In genomic region chr20:37331060-37331857, GRCh38 we compare ENCODE assay signal across 1 cellular context.
TF ChIP-seq lines count a peak whose summit lies in the region.

No MANE protein-coding gene starts in this region.

TF ChIP-seq in HepG2, 621 proteins besides CTCF, POLR2A, EP300 and RAD21 (continued from another document and continues in another):
- no peak for TF ChIP-seq TFAP4 (IDR thresholded peaks at IDR 0.05; ENCODE audit: borderline replicate concordance, low read depth)
- no peak for TF ChIP-seq ZNF441 (CRISPR knock-in tag; IDR thresholded peaks at IDR 0.05; ENCODE audit: borderline replicate concordance)
- TF ChIP-seq, protein P1, sequence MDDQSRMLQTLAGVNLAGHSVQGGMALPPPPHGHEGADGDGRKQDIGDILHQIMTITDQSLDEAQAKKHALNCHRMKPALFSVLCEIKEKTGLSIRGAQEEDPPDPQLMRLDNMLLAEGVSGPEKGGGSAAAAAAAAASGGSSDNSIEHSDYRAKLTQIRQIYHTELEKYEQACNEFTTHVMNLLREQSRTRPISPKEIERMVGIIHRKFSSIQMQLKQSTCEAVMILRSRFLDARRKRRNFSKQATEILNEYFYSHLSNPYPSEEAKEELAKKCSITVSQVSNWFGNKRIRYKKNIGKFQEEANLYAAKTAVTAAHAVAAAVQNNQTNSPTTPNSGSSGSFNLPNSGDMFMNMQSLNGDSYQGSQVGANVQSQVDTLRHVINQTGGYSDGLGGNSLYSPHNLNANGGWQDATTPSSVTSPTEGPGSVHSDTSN (CRISPR knock-in tag; IDR thresholded peaks at IDR 0.05; ENCODE audit: borderline replicate concordance) = no peak
- no peak for TF ChIP-seq ATF3 (CRISPR knock-in tag; IDR thresholded peaks at IDR 0.05)
- no peak for TF ChIP-seq FOXO4 (CRISPR knock-in tag; conservative IDR thresholded peaks at IDR 0.05)
- TF ChIP-seq ZNF446 (CRISPR knock-in tag; IDR thresholded peaks at IDR 0.05) = 0 out of 2 replicates have a peak, but pooled peaks have one; percentile 11
- TF ChIP-seq CAMTA2 (CRISPR knock-in tag; IDR thresholded peaks at IDR 0.05; ENCODE audit: borderline replicate concordance) = 0 out of 2 replicates have a peak, but pooled peaks have one; percentile 66
- TF ChIP-seq MAF1 (CRISPR knock-in tag; IDR thresholded peaks at IDR 0.05; ENCODE audit: borderline replicate concordance) = no peak
- TF ChIP-seq, protein P2, sequence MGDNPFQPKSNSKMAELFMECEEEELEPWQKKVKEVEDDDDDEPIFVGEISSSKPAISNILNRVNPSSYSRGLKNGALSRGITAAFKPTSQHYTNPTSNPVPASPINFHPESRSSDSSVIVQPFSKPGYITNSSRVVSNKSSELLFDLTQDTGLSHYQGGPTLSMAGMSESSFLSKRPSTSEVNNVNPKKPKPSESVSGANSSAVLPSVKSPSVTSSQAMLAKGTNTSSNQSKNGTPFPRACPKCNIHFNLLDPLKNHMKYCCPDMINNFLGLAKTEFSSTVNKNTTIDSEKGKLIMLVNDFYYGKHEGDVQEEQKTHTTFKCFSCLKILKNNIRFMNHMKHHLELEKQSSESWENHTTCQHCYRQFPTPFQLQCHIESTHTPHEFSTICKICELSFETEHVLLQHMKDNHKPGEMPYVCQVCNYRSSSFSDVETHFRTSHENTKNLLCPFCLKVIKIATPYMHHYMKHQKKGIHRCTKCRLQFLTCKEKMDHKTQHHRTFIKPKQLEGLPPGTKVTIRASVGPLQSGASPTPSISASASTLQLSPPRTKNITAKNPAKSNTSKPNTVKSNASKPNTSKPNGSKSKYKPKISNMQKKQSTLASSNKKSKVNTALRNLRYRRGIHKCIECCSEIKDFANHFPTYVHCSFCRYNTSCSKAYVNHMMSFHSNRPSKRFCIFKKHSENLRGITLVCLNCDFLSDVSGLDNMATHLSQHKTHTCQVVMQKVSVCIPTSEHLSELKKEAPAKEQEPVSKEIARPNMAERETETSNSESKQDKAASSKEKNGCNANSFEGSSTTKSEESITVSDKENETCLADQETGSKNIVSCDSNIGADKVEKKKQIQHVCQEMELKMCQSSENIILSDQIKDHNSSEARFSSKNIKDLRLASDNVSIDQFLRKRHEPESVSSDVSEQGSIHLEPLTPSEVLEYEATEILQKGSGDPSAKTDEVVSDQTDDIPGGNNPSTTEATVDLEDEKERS (CRISPR knock-in tag; IDR thresholded peaks at IDR 0.05) = no peak
- TF ChIP-seq GTF2F1 (IDR thresholded peaks at IDR 0.05; ENCODE audit: low read length) = no peak
- TF ChIP-seq ZNF687 (CRISPR knock-in tag; IDR thresholded peaks at IDR 0.05) = no peak
- TF ChIP-seq ERF (CRISPR knock-in tag; IDR thresholded peaks at IDR 0.05) = no peak
- TF ChIP-seq REST (IDR thresholded peaks at IDR 0.05; ENCODE audit: borderline replicate concordance in 1 of 2, low read depth in 1 of 2, low read length in 2 of 2) = no peak
- no peak for TF ChIP-seq NFIB (CRISPR knock-in tag; IDR thresholded peaks at IDR 0.05; ENCODE audit: borderline replicate concordance)
- TF ChIP-seq, protein P3, sequence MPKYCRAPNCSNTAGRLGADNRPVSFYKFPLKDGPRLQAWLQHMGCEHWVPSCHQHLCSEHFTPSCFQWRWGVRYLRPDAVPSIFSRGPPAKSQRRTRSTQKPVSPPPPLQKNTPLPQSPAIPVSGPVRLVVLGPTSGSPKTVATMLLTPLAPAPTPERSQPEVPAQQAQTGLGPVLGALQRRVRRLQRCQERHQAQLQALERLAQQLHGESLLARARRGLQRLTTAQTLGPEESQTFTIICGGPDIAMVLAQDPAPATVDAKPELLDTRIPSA (CRISPR knock-in tag; IDR thresholded peaks at IDR 0.05; ENCODE audit: borderline replicate concordance) = no peak
- no peak for TF ChIP-seq ZNF598 (CRISPR knock-in tag; IDR thresholded peaks at IDR 0.05; ENCODE audit: borderline replicate concordance)
- TF ChIP-seq ZSCAN29 (CRISPR knock-in tag; conservative IDR thresholded peaks at IDR 0.05) = no peak
- TF ChIP-seq HNF1B (CRISPR knock-in tag; IDR thresholded peaks at IDR 0.05) = peak; percentile 17; the same call in 1 of the 2 replicates
- no peak for TF ChIP-seq SUZ12 (IDR thresholded peaks at IDR 0.05; ENCODE audit: low read depth, low read length)
- TF ChIP-seq NCOA2 (CRISPR knock-in tag; IDR thresholded peaks at IDR 0.05) = no peak
- no peak for TF ChIP-seq ATRX (CRISPR knock-in tag; IDR thresholded peaks at IDR 0.05; ENCODE audit: borderline replicate concordance)
- no peak for TF ChIP-seq ZZZ3 (CRISPR knock-in tag; IDR thresholded peaks at IDR 0.05; ENCODE audit: borderline replicate concordance)
- no peak for TF ChIP-seq IKZF4 (CRISPR knock-in tag; IDR thresholded peaks at IDR 0.05; ENCODE audit: borderline replicate concordance, low read depth, not compliant biosample characterization)
- peak; percentile 70; the same call in 1 of the 2 replicates for TF ChIP-seq KDM1A (CRISPR knock-in tag; IDR thresholded peaks at IDR 0.05)
- TF ChIP-seq HNRNPL (IDR thresholded peaks at IDR 0.05; ENCODE audit: low read depth, low read length) = no peak
- no peak for TF ChIP-seq TCF12 (IDR thresholded peaks at IDR 0.05)
- no peak for TF ChIP-seq TCF12 (CRISPR knock-in tag; IDR thresholded peaks at IDR 0.05)
- no peak for TF ChIP-seq ZNF749 (CRISPR knock-in tag; IDR thresholded peaks at IDR 0.05; ENCODE audit: borderline replicate concordance)
- no peak for TF ChIP-seq MIER3 (CRISPR knock-in tag; IDR thresholded peaks at IDR 0.05; ENCODE audit: borderline replicate concordance)
- no peak for TF ChIP-seq SMAD9 (CRISPR knock-in tag; IDR thresholded peaks at IDR 0.05)
- no peak for TF ChIP-seq GPN1 (CRISPR knock-in tag; IDR thresholded peaks at IDR 0.05; ENCODE audit: borderline replicate concordance)
- TF ChIP-seq MTA3 (CRISPR knock-in tag; IDR thresholded peaks at IDR 0.05) = no peak
- TF ChIP-seq RAD51 (IDR thresholded peaks at IDR 0.05; ENCODE audit: borderline replicate concordance) = no peak
- no peak for TF ChIP-seq TBL1XR1 (IDR thresholded peaks at IDR 0.05; ENCODE audit: borderline replicate concordance, low read length, partially characterized antibody)
- no peak for TF ChIP-seq SOX6 (IDR thresholded peaks at IDR 0.05)
- TF ChIP-seq SOX6 (CRISPR knock-in tag; IDR thresholded peaks at IDR 0.05) = no peak
- no peak for TF ChIP-seq ZNF276 (CRISPR knock-in tag; IDR thresholded peaks at IDR 0.05; ENCODE audit: low read depth)
- no peak for TF ChIP-seq ZBTB26 (CRISPR knock-in tag; IDR thresholded peaks at IDR 0.05; ENCODE audit: borderline replicate concordance)
- TF ChIP-seq HOXA3 (CRISPR knock-in tag; IDR thresholded peaks at IDR 0.05) = no peak
- no peak for TF ChIP-seq MAFK (conservative IDR thresholded peaks at IDR 0.05 in 1 of 2, IDR thresholded peaks at IDR 0.05 in 1 of 2; ENCODE audit: low read length in 2 of 2)
